In genomic region chr1:229664133-229664689, GRCh38 we compare ENCODE assay signal across 8 cellular contexts. TPM values are rescaled to one million over a fixed set of nuclear protein-coding genes. Genes with fewer than 3 reads are reported as not detected.
DNase-seq lines count a peak whose midpoint lies in the region; ATAC-seq and TF ChIP-seq lines count a peak whose summit lies in the region.

No MANE protein-coding gene starts in this region.

- no peak overlapping the region for H3K27ac Mint-ChIP-seq in activated CD4-positive, alpha-beta T cell treated with anti-CD3 and anti-CD28 coated beads, Interleukin-2, amount 10 ng/mL, durations not matched to agents 24 days and 14 days

- H3K9me3 ChIP-seq in uterus (no peaks in the 10 kb centered on the region), suprapubic skin (no peaks in the 10 kb centered on the region)

- H3K27me3 ChIP-seq in uterus (no peaks in the 10 kb centered on the region), suprapubic skin (no peaks in the 10 kb centered on the region)

- 37% methylated on average over 9 of the region's 9 CpGs for WGBS in suprapubic skin

- H3K4me1 Mint-ChIP-seq in activated CD4-positive, alpha-beta T cell treated with anti-CD3 and anti-CD28 coated beads, Interleukin-2, amount 10 ng/mL, durations not matched to agents 24 days and 14 days, result peaks cover 5% of the 10 kb centered on the region

- intact Hi-C loops in activated CD4-positive, alpha-beta T cell treated with anti-CD3 and anti-CD28 coated beads, Interleukin-2, amount 10 ng/mL, durations not matched to agents 24 days and 14 days (cut with micrococcal nuclease), result loop anchor here (1.0 to 10.0 kb wide), 6 partner anchors 37 to 576 kb away; partner anchors contain the start of genes GALNT2, TAF5L and URB2
- intact Hi-C loops in uterus (cut with DNase I; ENCODE audit: low total_unique reads), result no loop called here

- H3K4me3 Mint-ChIP-seq in activated CD4-positive, alpha-beta T cell treated with anti-CD3 and anti-CD28 coated beads, Interleukin-2, amount 10 ng/mL, durations not matched to agents 24 days and 14 days, result no peak overlapping the region

- H3K27ac ChIP-seq in uterus (no peak overlapping the region), suprapubic skin (no peak overlapping the region)

- TF ChIP-seq CTCF in uterus (IDR thresholded peaks at IDR 0.05), result no peak
- no peak for TF ChIP-seq CTCF in suprapubic skin (IDR thresholded peaks at IDR 0.05)

- TF ChIP-seq EP300 in suprapubic skin (IDR thresholded peaks at IDR 0.05), result no peak

- H3K9me3 Mint-ChIP-seq in activated CD4-positive, alpha-beta T cell treated with anti-CD3 and anti-CD28 coated beads, Interleukin-2, amount 10 ng/mL, durations not matched to agents 24 days and 14 days, result no peaks in the 10 kb centered on the region

- peak; percentile 62 for ATAC-seq in HG02759 (IDR thresholded peaks at IDR 0.05; ENCODE audit: unreplicated experiment)

- H3K36me3 ChIP-seq in uterus (no peaks in the 10 kb centered on the region), suprapubic skin (peaks cover 5% of the 10 kb centered on the region)

- peaks cover 38% of the 10 kb centered on the region for H3K36me3 Mint-ChIP-seq in activated CD4-positive, alpha-beta T cell treated with anti-CD3 and anti-CD28 coated beads, Interleukin-2, amount 10 ng/mL, durations not matched to agents 24 days and 14 days (ENCODE audit: low read depth)

- no peaks in the 10 kb centered on the region for H3K27me3 Mint-ChIP-seq in activated CD4-positive, alpha-beta T cell treated with anti-CD3 and anti-CD28 coated beads, Interleukin-2, amount 10 ng/mL, durations not matched to agents 24 days and 14 days

- H3K4me3 ChIP-seq in uterus (no peak overlapping the region), suprapubic skin (no peak overlapping the region)

- no peak for TF ChIP-seq POLR2A in uterus (IDR thresholded peaks at IDR 0.05)
- TF ChIP-seq POLR2A in suprapubic skin (IDR thresholded peaks at IDR 0.05), result no peak

- H3K4me1 ChIP-seq in uterus (no peaks in the 10 kb centered on the region), suprapubic skin (no peaks in the 10 kb centered on the region)

- DNase-seq in CD1c-positive myeloid dendritic cell (ENCODE audit: extremely low spot score) (peak; percentile 3), uterus (no peak), suprapubic skin (ENCODE audit: low spot score in 2 of 2) (no peak), NCI-H526 (lab: John Stamatoyannopoulos, UW) (no peak)
- peak; percentile 80 for DNase-seq in activated CD4-positive, alpha-beta T cell treated with anti-CD3 and anti-CD28 coated beads, Interleukin-2, amount 10 ng/mL, durations not matched to agents 24 days and 14 days
- DNase-seq in effector CD8-positive, alpha-beta T cell (lab: John Stamatoyannopoulos, UW), result peak; percentile 31
- DNase-seq in stimulated activated CD4-positive, alpha-beta T cell treated with anti-CD3 and anti-CD28 coated beads, TNF-alpha, amount 100 ng/mL, for 4 hours (ENCODE audit: low read depth in 3 of 3), result peak; percentile 71 to 80 (median 75)

RNA-seq across cellular contexts. Expression of gene URB2, which starts 38.2 kb away (rescaled TPM):
- 35.8 and 37.1 TPM in 2 replicates for total RNA-seq in activated CD4-positive, alpha-beta T cell treated with anti-CD3 and anti-CD28 coated beads, Interleukin-2, amount 10 ng/mL, durations not matched to agents 24 days and 14 days
- total RNA-seq in uterus (10 to 100 TPM in 2 of 4 donors, 1 to 10 TPM in 2; 2.3 to 17.8 (median 8.6) TPM), suprapubic skin (10 to 100 TPM; 11.0 to 14.1 (median 11.7) TPM)

RNA-seq across cellular contexts. Expression of gene TAF5L, which starts 38.3 kb away (rescaled TPM):
- total RNA-seq in activated CD4-positive, alpha-beta T cell treated with anti-CD3 and anti-CD28 coated beads, Interleukin-2, amount 10 ng/mL, durations not matched to agents 24 days and 14 days, result 29.7 and 30.7 TPM in 2 replicates
- total RNA-seq in uterus (10 to 100 TPM in 2 of 4 donors, 1 to 10 TPM in 1, under 1 TPM in 1; 0.88 to 22.2 (median 9.2) TPM), suprapubic skin (10 to 100 TPM; 10.5 to 16.8 (median 15.8) TPM)

Comparison
In these comparisons a context has a peak if more than half of its experiments do, and no peak if none do; other contexts are left out.
1. DNase-seq: peak in CD1c-positive myeloid dendritic cell (single experiment), activated CD4-positive, alpha-beta T cell treated with anti-CD3 and anti-CD28 coated beads, Interleukin-2, amount 10 ng/mL, durations not matched to agents 24 days and 14 days (single experiment), effector CD8-positive, alpha-beta T cell (single experiment) and stimulated activated CD4-positive, alpha-beta T cell treated with anti-CD3 and anti-CD28 coated beads, TNF-alpha, amount 100 ng/mL, for 4 hours (3 of 3); none in uterus (0 of 2), suprapubic skin (0 of 2) and NCI-H526 (0 of 2).